Comparison of ENCODE assay signal across 8 cellular contexts in genomic region chr2:97663626-97663961, GRCh38. TPM values are rescaled to one million over a fixed set of nuclear protein-coding genes. Genes with fewer than 3 reads are reported as not detected.
A peak's percentile ranks its signal among the peaks of the same experiment; 100 is the strongest.
DNase-seq lines count a peak whose midpoint lies in the region; ATAC-seq and TF ChIP-seq lines count a peak whose summit lies in the region.

No MANE protein-coding gene starts in this region.

- peak overlapping the region; percentile 92 to 97 (median 96) for H3K4me3 Mint-ChIP-seq in CD4-positive, alpha-beta memory T cell
- H3K4me3 Mint-ChIP-seq in chondrocyte (ENCODE audit: unreplicated experiment) (peak overlapping the region; percentile 89), nephron (peak overlapping the region; percentile 91 to 96 (median 96)), endothelial cell (ENCODE audit: unreplicated experiment) (no peak overlapping the region)

- peaks cover 36% of the 10 kb centered on the region for H3K4me1 ChIP-seq in CD4-positive, alpha-beta memory T cell (ENCODE audit: insufficient read depth, low read length)
- peaks cover 17% of the 10 kb centered on the region; the same call in 1 of the 2 replicates for H3K4me1 ChIP-seq in HUES48 (ENCODE audit: control insufficient read depth, insufficient read depth, low read length)

- peaks cover 29% of the 10 kb centered on the region for H3K36me3 ChIP-seq in CD4-positive, alpha-beta memory T cell (ENCODE audit: insufficient read depth, low read length)
- peaks cover 20% of the 10 kb centered on the region for H3K36me3 ChIP-seq in HUES48 (ENCODE audit: control insufficient read depth, insufficient read depth, low read length)

- intact Hi-C loops in CD4-positive, alpha-beta memory T cell (cut with micrococcal nuclease), result loop anchor here (5.0 kb wide), 2 partner anchors 49 to 334 kb away; partner anchors contain the start of genes TMEM131 and ZAP70

- peaks cover 0 to 26% of the 10 kb centered on the region in 2 donors for H3K36me3 Mint-ChIP-seq in CD4-positive, alpha-beta memory T cell
- H3K36me3 Mint-ChIP-seq in chondrocyte (ENCODE audit: low read depth) (peaks cover 4% of the 10 kb centered on the region), nephron (ENCODE audit: low read depth) (peaks cover 6% of the 10 kb centered on the region), endothelial cell (ENCODE audit: low read depth, unreplicated experiment) (peaks cover 17% of the 10 kb centered on the region)

- H3K9ac ChIP-seq in HUES48 (ENCODE audit: low read depth, low read length), result peak overlapping the region; percentile 63

- ATAC-seq in HG03432 (IDR thresholded peaks at IDR 0.05; ENCODE audit: unreplicated experiment) (no peak), HG03521 (IDR thresholded peaks at IDR 0.05; ENCODE audit: unreplicated experiment) (no peak)

- POLR2A ChIA-PET in CD4-positive, alpha-beta memory T cell (lab: Charles Lee; ENCODE audit: partially characterized antibody), result interaction anchor here (1.0 to 7.9 kb wide), 8 partner anchors 15 to 1492 kb away, joined by 3 to 323 read pairs (median 13); partner anchors contain the start of genes ANKRD36B, COX5B, LIPT1 and TSGA10

- H3K27ac ChIP-seq in CD4-positive, alpha-beta memory T cell (ENCODE audit: low read depth, low read length), result peak overlapping the region; percentile 92
- peak overlapping the region; percentile 91 for H3K27ac ChIP-seq in HUES48 (ENCODE audit: low read depth, low read length)

- no peaks in the 10 kb centered on the region for H3K9me3 ChIP-seq in CD4-positive, alpha-beta memory T cell (ENCODE audit: control insufficient read depth in 1 of 2, low read length in 2 of 2)
- no peaks in the 10 kb centered on the region for H3K9me3 ChIP-seq in HUES48 (ENCODE audit: control insufficient read depth, insufficient read depth, low read length)

- H3K27me3 Mint-ChIP-seq in CD4-positive, alpha-beta memory T cell, result no peaks in the 10 kb centered on the region
- H3K27me3 Mint-ChIP-seq in chondrocyte (ENCODE audit: low read depth), result no peaks in the 10 kb centered on the region
- H3K27me3 Mint-ChIP-seq in nephron (ENCODE audit: low read depth), result no peaks in the 10 kb centered on the region
- peaks cover 13% of the 10 kb centered on the region for H3K27me3 Mint-ChIP-seq in endothelial cell (ENCODE audit: unreplicated experiment)

- DNase-seq in CD4-positive, alpha-beta memory T cell, result no peak
- DNase-seq in chondrocyte (ENCODE audit: low spot score), result no peak
- DNase-seq in NCI-H748 (lab: John Stamatoyannopoulos, UW; ENCODE audit: unreplicated experiment), result no peak
- DNase-seq in endothelial cell (ENCODE audit: low spot score), result no peak

- H3K4me3 ChIP-seq in CD4-positive, alpha-beta memory T cell (ENCODE audit: low read length in 2 of 2), result peak overlapping the region; percentile 4 to 99
- peak overlapping the region; percentile 87 for H3K4me3 ChIP-seq in HUES48 (ENCODE audit: low read depth, low read length)

- peaks cover 15 to 41% (median 23%) of the 10 kb centered on the region in 4 donors for H3K4me1 Mint-ChIP-seq in CD4-positive, alpha-beta memory T cell
- H3K4me1 Mint-ChIP-seq in chondrocyte (ENCODE audit: low read depth) (peaks cover 30% of the 10 kb centered on the region), nephron (peaks cover 28% of the 10 kb centered on the region), endothelial cell (ENCODE audit: unreplicated experiment) (peaks cover 23% of the 10 kb centered on the region)

- H3K9me3 Mint-ChIP-seq in CD4-positive, alpha-beta memory T cell, result no peaks in the 10 kb centered on the region
- H3K9me3 Mint-ChIP-seq in chondrocyte (ENCODE audit: low read depth) (no peaks in the 10 kb centered on the region), nephron (no peaks in the 10 kb centered on the region), endothelial cell (ENCODE audit: unreplicated experiment) (no peaks in the 10 kb centered on the region)

- no peak for TF ChIP-seq CTCF in chondrocyte (IDR thresholded peaks at IDR 0.05)
- no peak for TF ChIP-seq CTCF in nephron (IDR thresholded peaks at IDR 0.05; ENCODE audit: unreplicated experiment in 3 of 3)
- TF ChIP-seq CTCF in endothelial cell (IDR thresholded peaks at IDR 0.05; ENCODE audit: unreplicated experiment), result no peak

- peak overlapping the region in 3 of 7 donors; percentile 98 to 99 (median 98) for H3K27ac Mint-ChIP-seq in CD4-positive, alpha-beta memory T cell
- H3K27ac Mint-ChIP-seq in chondrocyte (ENCODE audit: unreplicated experiment) (peak overlapping the region; percentile 96), nephron (peak overlapping the region in 2 of 3 experiments; percentile 89 to 98), endothelial cell (ENCODE audit: unreplicated experiment) (no peak overlapping the region)

- H3K27me3 ChIP-seq in CD4-positive, alpha-beta memory T cell (ENCODE audit: insufficient read depth, low read length), result no peaks in the 10 kb centered on the region
- no peaks in the 10 kb centered on the region for H3K27me3 ChIP-seq in HUES48 (ENCODE audit: control insufficient read depth, insufficient read depth, low read length)

- CTCF ChIA-PET in CD4-positive, alpha-beta memory T cell (lab: Charles Lee; ENCODE audit: partially characterized antibody), result interaction anchor here (1.4 to 3.8 kb wide), 8 partner anchors 9 to 73 kb away, joined by 4 to 59 read pairs (median 12); partner anchors contain the start of genes COX5B and ZAP70

RNA-seq across cellular contexts. Expression of gene ACTR1B, which starts 0.2 kb away (rescaled TPM):
- 10 to 100 TPM; 96.1 to 97.6 TPM for total RNA-seq in CD4-positive, alpha-beta memory T cell
- polyA plus RNA-seq in CD4-positive, alpha-beta memory T cell, result 10 to 100 TPM; 12.0 to 15.5 TPM
- 51.0 to 66.0 TPM (median 51.8 TPM) in 3 replicates for total RNA-seq in chondrocyte
- 52.1 TPM for total RNA-seq in endothelial cell (ENCODE audit: unreplicated experiment)

RNA-seq across cellular contexts. Expression of gene C2orf92, which starts 5.9 kb away (rescaled TPM):
- total RNA-seq in CD4-positive, alpha-beta memory T cell, result 10 to 100 TPM; 13.0 to 13.3 TPM
- not detected for polyA plus RNA-seq in CD4-positive, alpha-beta memory T cell
- 8.8 to 11.6 TPM (median 10.0 TPM) in 3 replicates for total RNA-seq in chondrocyte
- 15.1 TPM for total RNA-seq in endothelial cell (ENCODE audit: unreplicated experiment)

RNA-seq across cellular contexts. Expression of gene COX5B, which starts 17.7 kb away (rescaled TPM):
- total RNA-seq in CD4-positive, alpha-beta memory T cell, result 100 to 1,000 TPM; 118 to 120 TPM
- polyA plus RNA-seq in CD4-positive, alpha-beta memory T cell, result 100 to 1,000 TPM; 339 to 387 TPM
- 147 to 170 TPM (median 150 TPM) in 3 replicates for total RNA-seq in chondrocyte
- 191 TPM for total RNA-seq in endothelial cell (ENCODE audit: unreplicated experiment)

RNA-seq across cellular contexts. Expression of gene ZAP70, which starts 49.8 kb away (rescaled TPM):
- total RNA-seq in CD4-positive, alpha-beta memory T cell, result 100 to 1,000 TPM; 404 to 419 TPM
- polyA plus RNA-seq in CD4-positive, alpha-beta memory T cell, result 100 to 1,000 TPM; 140 to 149 TPM
- total RNA-seq in chondrocyte (0.37 to 0.41 TPM in 2 of 3 replicates, not detected in the other), endothelial cell (ENCODE audit: unreplicated experiment) (93.4 TPM)
